In the genomic region with DNA sequence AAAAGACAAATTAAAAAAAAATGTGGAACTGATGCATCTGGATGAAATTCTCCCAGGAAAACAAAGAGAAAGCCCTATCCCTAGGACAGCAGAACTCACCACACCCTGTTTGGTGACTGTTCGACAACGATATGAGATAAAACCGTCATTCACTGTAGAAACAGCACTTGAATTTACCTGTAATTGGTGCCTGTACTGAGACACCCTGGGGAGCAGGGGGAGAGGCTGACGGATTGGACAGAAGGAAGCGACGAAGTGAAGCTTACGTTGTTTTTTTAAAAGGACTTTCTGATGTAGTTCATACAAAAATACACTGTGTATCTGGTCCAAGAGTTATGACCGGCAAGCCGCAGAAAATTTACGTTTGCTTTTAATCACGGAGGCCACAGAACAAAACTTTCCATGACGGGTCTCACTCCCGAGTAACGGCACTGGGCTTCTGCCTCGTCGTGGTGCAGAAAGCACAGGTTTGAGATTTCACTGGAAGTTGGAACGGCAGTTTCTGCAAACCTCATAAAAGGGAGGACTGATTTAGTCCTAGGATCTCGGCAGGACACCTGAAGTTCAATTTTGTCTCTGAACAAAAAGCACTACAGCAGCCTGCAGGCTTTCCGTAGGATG, we compare ENCODE assay signal across 1 cellular context.
TF ChIP-seq lines count a peak whose summit lies in the region.

No MANE protein-coding gene starts in this region.

TF ChIP-seq in IMR-90, 13 proteins besides CTCF, POLR2A, EP300 and RAD21 (continued from another document):
- no peak for TF ChIP-seq MAZ (IDR thresholded peaks at IDR 0.05; ENCODE audit: borderline replicate concordance, low read depth, low read length)
- no peak for TF ChIP-seq NFE2L2 (IDR thresholded peaks at IDR 0.05; ENCODE audit: low read depth, low read length)
- TF ChIP-seq CHD1 (IDR thresholded peaks at IDR 0.05; ENCODE audit: low read depth, low read length) = no peak
- no peak for TF ChIP-seq SMC3 (IDR thresholded peaks at IDR 0.05; ENCODE audit: low read depth, low read length)
- TF ChIP-seq, protein P1, sequence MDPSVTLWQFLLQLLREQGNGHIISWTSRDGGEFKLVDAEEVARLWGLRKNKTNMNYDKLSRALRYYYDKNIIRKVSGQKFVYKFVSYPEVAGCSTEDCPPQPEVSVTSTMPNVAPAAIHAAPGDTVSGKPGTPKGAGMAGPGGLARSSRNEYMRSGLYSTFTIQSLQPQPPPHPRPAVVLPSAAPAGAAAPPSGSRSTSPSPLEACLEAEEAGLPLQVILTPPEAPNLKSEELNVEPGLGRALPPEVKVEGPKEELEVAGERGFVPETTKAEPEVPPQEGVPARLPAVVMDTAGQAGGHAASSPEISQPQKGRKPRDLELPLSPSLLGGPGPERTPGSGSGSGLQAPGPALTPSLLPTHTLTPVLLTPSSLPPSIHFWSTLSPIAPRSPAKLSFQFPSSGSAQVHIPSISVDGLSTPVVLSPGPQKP (IDR thresholded peaks at IDR 0.05; ENCODE audit: borderline replicate concordance, low read depth, low read length) = no peak
- TF ChIP-seq, protein P2, sequence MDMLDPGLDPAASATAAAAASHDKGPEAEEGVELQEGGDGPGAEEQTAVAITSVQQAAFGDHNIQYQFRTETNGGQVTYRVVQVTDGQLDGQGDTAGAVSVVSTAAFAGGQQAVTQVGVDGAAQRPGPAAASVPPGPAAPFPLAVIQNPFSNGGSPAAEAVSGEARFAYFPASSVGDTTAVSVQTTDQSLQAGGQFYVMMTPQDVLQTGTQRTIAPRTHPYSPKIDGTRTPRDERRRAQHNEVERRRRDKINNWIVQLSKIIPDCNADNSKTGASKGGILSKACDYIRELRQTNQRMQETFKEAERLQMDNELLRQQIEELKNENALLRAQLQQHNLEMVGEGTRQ (IDR thresholded peaks at IDR 0.05; ENCODE audit: low read depth, low read length) = no peak
TF ChIP-seq in IMR-90: peak in this region for 0.
